In genomic region chr1:207821464-207822045, GRCh38 we compare ENCODE assay signal across 11 cellular contexts.
A peak's percentile ranks its signal among the peaks of the same experiment; 100 is the strongest.
DNase-seq lines count a peak whose midpoint lies in the region; ATAC-seq, FAIRE-seq and TF ChIP-seq lines count a peak whose summit lies in the region.
"Had no signal": no experiment of that assay in that cellular context is flagged by ENCODE, and none has a peak within 500 bp of the region (broad histone marks: within the 10 kb centered on the region; RNA-seq: fewer than 3 reads in every experiment).

No MANE protein-coding gene starts in this region.

- H3K9ac ChIP-seq in BLaER1 treated with 17β-estradiol and CSF1 and Interleukin-3, amounts not matched to agents 10 nM and 100 nM = peak overlapping the region in 3 of 11 experiments; percentile 21 to 74 (median 53); a peak in 4 of 22 replicates
- peak overlapping the region; percentile 90 for H3K9ac ChIP-seq in Karpas-422 (ENCODE audit: low read length)
- H3K9ac ChIP-seq: neural progenitor cell had no signal

- no peak overlapping the region for H3K4me3 Mint-ChIP-seq in nephron progenitor cell
- H3K4me3 Mint-ChIP-seq: neural progenitor cell had no signal

- H3K79me2 ChIP-seq in Karpas-422 (ENCODE audit: low read length) = peaks cover 82% of the 10 kb centered on the region

- peak overlapping the region in 2 of 10 experiments; percentile 36 to 44; a peak in 4 of 20 replicates for H3K4me3 ChIP-seq in BLaER1 treated with 17β-estradiol and CSF1 and Interleukin-3, amounts not matched to agents 10 nM and 100 nM
- H3K4me3 ChIP-seq in Karpas-422 (ENCODE audit: low read length) (peak overlapping the region; percentile 84), pancreas (peak overlapping the region; percentile 51 to 70 (median 60))
- H3K4me3 ChIP-seq in effector memory CD4-positive, alpha-beta T cell (ENCODE audit: insufficient read depth, low read depth, low read length, poor library complexity, severe bottlenecking) = peak overlapping the region; percentile 18
- H3K4me3 ChIP-seq: neural progenitor cell had no signal

- intact Hi-C loops in pancreas (cut with DNase I) = loop anchor here in 1 of 3 donors (10.0 kb wide), 1 partner anchor 143 kb away; no protein-coding TSS in a partner anchor

- DNase-seq in Karpas-422 (peak; percentile 63), pancreas (peak in 4 of 6 donors; percentile 61 to 85 (median 68)), omental fat pad (ENCODE audit: low spot score) (no peak), nephron progenitor cell (no peak)
- DNase-seq in effector memory CD4-positive, alpha-beta T cell = no peak
- DNase-seq in stimulated activated CD4-positive, alpha-beta T cell treated with anti-CD3 and anti-CD28 coated beads, Interleukin-4, amount 100 ng/mL, for 24 hours = no peak
- DNase-seq in stimulated activated naive CD8-positive, alpha-beta T cell treated with anti-CD3 and anti-CD28 coated beads, Interleukin-15, Interleukin-2, amounts not matched to agents 100 U/mL and 50 U/mL, for 24 hours = no peak
- DNase-seq: NCI-H226, SW 1271 had no signal

- no peaks in the 10 kb centered on the region for H3K9me3 ChIP-seq in BLaER1 treated with 17β-estradiol and CSF1 and Interleukin-3, amounts not matched to agents 10 nM and 100 nM (replicated peaks in 1 of 11)
- H3K9me3 ChIP-seq in Karpas-422 (ENCODE audit: low read length) (no peaks in the 10 kb centered on the region), pancreas (no peaks in the 10 kb centered on the region)
- no peaks in the 10 kb centered on the region for H3K9me3 ChIP-seq in effector memory CD4-positive, alpha-beta T cell (ENCODE audit: control insufficient read depth, low read length)

- peaks cover 0 to 26% (median 6%) of the 10 kb centered on the region in 11 experiments; a peak in 8 of 22 replicates for H3K36me3 ChIP-seq in BLaER1 treated with 17β-estradiol and CSF1 and Interleukin-3, amounts not matched to agents 10 nM and 100 nM
- H3K36me3 ChIP-seq in Karpas-422 (ENCODE audit: insufficient read depth, low read length) (peaks cover 30% of the 10 kb centered on the region), pancreas (peaks cover 0 to 23% (median 12%) of the 10 kb centered on the region in 3 donors)
- H3K36me3 ChIP-seq in effector memory CD4-positive, alpha-beta T cell (ENCODE audit: control insufficient read depth, insufficient read depth, low read length) = peaks cover 28% of the 10 kb centered on the region
- H3K36me3 ChIP-seq: neural progenitor cell had no signal

- no peak overlapping the region for H2AFZ ChIP-seq in Karpas-422 (ENCODE audit: low read length)
- H2AFZ ChIP-seq: neural progenitor cell had no signal

- H3K27me3 Mint-ChIP-seq in nephron progenitor cell (ENCODE audit: low read depth, poor library complexity) = peaks cover 3% of the 10 kb centered on the region

- no peaks in the 10 kb centered on the region for H3K27me3 ChIP-seq in BLaER1 treated with 17β-estradiol and CSF1 and Interleukin-3, amounts not matched to agents 10 nM and 100 nM
- H3K27me3 ChIP-seq in Karpas-422 (ENCODE audit: low read length) = no peaks in the 10 kb centered on the region
- H3K27me3 ChIP-seq in effector memory CD4-positive, alpha-beta T cell (replicated peaks; ENCODE audit: control insufficient read depth, insufficient read depth, low read length, poor library complexity, severe bottlenecking) = no peaks in the 10 kb centered on the region
- no peaks in the 10 kb centered on the region for H3K27me3 ChIP-seq in pancreas
- H3K27me3 ChIP-seq: neural progenitor cell had no signal

- H3K9me3 Mint-ChIP-seq in nephron progenitor cell = no peaks in the 10 kb centered on the region

- no peak for FAIRE-seq in pancreas (lab: Jason Lieb, UNC)

- peaks cover 40 to 87% (median 53%) of the 10 kb centered on the region in 10 experiments for H3K4me1 ChIP-seq in BLaER1 treated with 17β-estradiol and CSF1 and Interleukin-3, amounts not matched to agents 10 nM and 100 nM
- H3K4me1 ChIP-seq in Karpas-422 (ENCODE audit: low read length) (peaks cover 81% of the 10 kb centered on the region), pancreas (peaks cover 30 to 57% (median 33%) of the 10 kb centered on the region in 3 donors)
- H3K4me1 ChIP-seq in effector memory CD4-positive, alpha-beta T cell (ENCODE audit: control insufficient read depth, insufficient read depth, low read length, poor library complexity, severe bottlenecking) = peaks cover 52% of the 10 kb centered on the region
- H3K4me1 ChIP-seq: neural progenitor cell had no signal

- no peaks in the 10 kb centered on the region for H3K9me2 ChIP-seq in Karpas-422 (replicated peaks; ENCODE audit: insufficient read depth, low read length)

- no peak overlapping the region for H3K27ac Mint-ChIP-seq in nephron progenitor cell
- H3K27ac Mint-ChIP-seq: neural progenitor cell had no signal

- ATAC-seq in pancreas (peak; percentile 7 to 28 (median 13)), omental fat pad (ENCODE audit: low FRiP score) (no peak)
- ATAC-seq in stimulated activated naive CD8-positive, alpha-beta T cell treated with anti-CD3 and anti-CD28 coated beads, Interleukin-15, Interleukin-2, amounts not matched to agents 100 U/mL and 50 U/mL, for 24 hours = no peak

- 50 to 54% methylated on average over 17 of the region's 17 CpGs for WGBS in pancreas, 2 donors

- H4K20me1 ChIP-seq in BLaER1 treated with 17β-estradiol and CSF1 and Interleukin-3, amounts not matched to agents 10 nM and 100 nM = peaks cover 0 to 20% (median 0%) of the 10 kb centered on the region in 11 experiments; a peak in 3 of 22 replicates
- H4K20me1 ChIP-seq in Karpas-422 (ENCODE audit: insufficient read depth, low read depth, low read length) = peaks cover 52% of the 10 kb centered on the region

- peak overlapping the region in 3 of 11 experiments; percentile 11 to 95 (median 39); a peak in 4 of 22 replicates for H3K27ac ChIP-seq in BLaER1 treated with 17β-estradiol and CSF1 and Interleukin-3, amounts not matched to agents 10 nM and 100 nM
- H3K27ac ChIP-seq in Karpas-422 (ENCODE audit: low read length) (peak overlapping the region; percentile 99), pancreas (peak overlapping the region; percentile 98 to 99 (median 98))
- H3K27ac ChIP-seq in effector memory CD4-positive, alpha-beta T cell (ENCODE audit: insufficient read depth, low read length, poor library complexity, severe bottlenecking) = no peak overlapping the region
- H3K27ac ChIP-seq: neural progenitor cell had no signal

- peaks cover 57% of the 10 kb centered on the region for H3K4me1 Mint-ChIP-seq in nephron progenitor cell

- no peaks in the 10 kb centered on the region for H3K36me3 Mint-ChIP-seq in nephron progenitor cell (ENCODE audit: low read depth)

- TF ChIP-seq CTCF in pancreas (IDR thresholded peaks at IDR 0.05) (no peak), omental fat pad (IDR thresholded peaks at IDR 0.05) (no peak), nephron progenitor cell (IDR thresholded peaks at IDR 0.05) (no peak)

- peak overlapping the region; percentile 46 to 96 (median 64) for H3K4me2 ChIP-seq in BLaER1 treated with 17β-estradiol and CSF1 and Interleukin-3, amounts not matched to agents 10 nM and 100 nM
- peak overlapping the region; percentile 95 for H3K4me2 ChIP-seq in Karpas-422 (ENCODE audit: low read depth, low read length, poor library complexity, severe bottlenecking)
- H3K4me2 ChIP-seq: neural progenitor cell had no signal

Comparison
In these comparisons a context has a peak if more than half of its experiments do, and no peak if none do; other contexts are left out.
1. DNase-seq: peak in Karpas-422 (single experiment) and pancreas (4 of 6); none in effector memory CD4-positive, alpha-beta T cell (0 of 3), omental fat pad (single experiment), stimulated activated CD4-positive, alpha-beta T cell treated with anti-CD3 and anti-CD28 coated beads, Interleukin-4, amount 100 ng/mL, for 24 hours (single experiment), nephron progenitor cell (single experiment) and stimulated activated naive CD8-positive, alpha-beta T cell treated with anti-CD3 and anti-CD28 coated beads, Interleukin-15, Interleukin-2, amounts not matched to agents 100 U/mL and 50 U/mL, for 24 hours (single experiment).
2. ATAC-seq: peak in pancreas (4 of 4); none in omental fat pad (single experiment) and stimulated activated naive CD8-positive, alpha-beta T cell treated with anti-CD3 and anti-CD28 coated beads, Interleukin-15, Interleukin-2, amounts not matched to agents 100 U/mL and 50 U/mL, for 24 hours (single experiment).